10 cellular contexts compared by ENCODE assay signal in genomic region chr6:8180327-8181161, GRCh38.
DNase-seq lines count a peak whose midpoint lies in the region; ATAC-seq, FAIRE-seq and TF ChIP-seq lines count a peak whose summit lies in the region.
"Had no signal": no experiment of that assay in that cellular context is flagged by ENCODE, and none has a peak within 500 bp of the region (broad histone marks: within the 10 kb centered on the region; RNA-seq: fewer than 3 reads in every experiment).

No MANE protein-coding gene starts in this region.

- BruUV-seq in HepG2 (replicated peaks; lab: Mats Ljungman, UMichigan), result no TSS peak

- no peak for FAIRE-seq in HepG2 (lab: Jason Lieb, UNC)

- intact Hi-C loops in HepG2 (cut with micrococcal nuclease; ENCODE audit: unreplicated experiment), result no loop called here

- no peak overlapping the region for H3K9ac ChIP-seq in HepG2 (ENCODE audit: insufficient read depth, low read depth, low read length)

- TF ChIP-seq EP300 in HepG2 (IDR thresholded peaks at IDR 0.05; ENCODE audit: low read depth in 2 of 2, low read length in 2 of 2) (no peak), HepG2 (CRISPR knock-in tag; IDR thresholded peaks at IDR 0.05; ENCODE audit: borderline replicate concordance) (no peak)

- H4K20me1 ChIP-seq in HepG2 (ENCODE audit: insufficient read depth, low read length), result no peaks in the 10 kb centered on the region

- 48% methylated on average over 11 of the region's 11 CpGs for WGBS in HepG2 (ENCODE audit: low lambda C conversion rate)

- POLR2A ChIA-PET in HepG2 (lab: Yijun Ruan, JAX), result no interaction called here

- H3K4me1 ChIP-seq in SJCRH30, result peaks cover 38% of the 10 kb centered on the region
- H3K4me1 ChIP-seq in HepG2 (ENCODE audit: insufficient read depth, low read length), result no peaks in the 10 kb centered on the region

- H3K27ac ChIP-seq in SJCRH30 (peak overlapping the region; percentile 60), HepG2 (ENCODE audit: extremely low read length, insufficient read depth, low read length) (no peak overlapping the region)
- H3K27ac ChIP-seq: HL-60 had no signal

- H3K36me3 ChIP-seq in SJCRH30, result no peaks in the 10 kb centered on the region
- H3K36me3 ChIP-seq in HepG2 (replicated peaks in 1 of 2; ENCODE audit: control insufficient read depth in 1 of 2, insufficient read depth in 2 of 2, low read length in 2 of 2), result no peaks in the 10 kb centered on the region

- CTCF ChIA-PET in HepG2 (lab: Yijun Ruan, JAX; ENCODE audit: low intra/inter-chr PET ratio, low total read pairs), result no interaction called here

- ATAC-seq in HepG2 (no peak), GM21528 (IDR thresholded peaks at IDR 0.05; ENCODE audit: low FRiP score, unreplicated experiment) (no peak)

- H3K4me3 ChIP-seq in SJCRH30 (peak overlapping the region; percentile 23), fibroblast of pulmonary artery (replicated peaks; ENCODE audit: low read depth, low read length) (no peak overlapping the region), skeletal muscle cell (ENCODE audit: low read depth, low read length) (no peak overlapping the region), HepG2 (replicated peaks in 1 of 3; ENCODE audit: insufficient read depth in 1 of 3, low read depth in 2 of 3, low read length in 3 of 3) (no peak overlapping the region)

- no peak for TF ChIP-seq RAD21 in HepG2 (CRISPR knock-in tag; IDR thresholded peaks at IDR 0.05)

- in situ Hi-C loops in HepG2 (cut with HindIII; ENCODE audit: extremely low pct_ligation_motif_present, low pct_unique_long_range_greater_than_20kb) (no loop called here), GM13977 (cut with MboI; ENCODE audit: low pct_unique_long_range_greater_than_20kb, low sequenced_read_pairs, unreplicated experiment) (no loop called here)

- H3K9me3 ChIP-seq in SJCRH30 (replicated peaks), result no peaks in the 10 kb centered on the region
- H3K9me3 ChIP-seq in HepG2 (ENCODE audit: low read length), result no peaks in the 10 kb centered on the region

- no peak overlapping the region for H2AFZ ChIP-seq in HepG2 (ENCODE audit: low read length)

- H3K4me2 ChIP-seq in HepG2 (ENCODE audit: low read depth, low read length), result no peak overlapping the region

- no peak for TF ChIP-seq POLR2A in HepG2 (IDR thresholded peaks at IDR 0.05; ENCODE audit: insufficient read depth in 1 of 2, low read depth in 2 of 2, low read length in 2 of 2)

- H3K27me3 ChIP-seq in SJCRH30 (no peaks in the 10 kb centered on the region), HepG2 (ENCODE audit: control insufficient read depth in 1 of 2, insufficient read depth in 2 of 2, low read length in 2 of 2) (0 out of 5 replicates have a peak, but pooled peaks cover 0 to 6% of the 10 kb centered on the region in 2 experiments)

- peak; percentile 18 for DNase-seq in H4 (ENCODE audit: low spot score)
- peak; percentile 48 to 60 for DNase-seq in SJCRH30
- peak; percentile 64 for DNase-seq in fibroblast of pulmonary artery (ENCODE audit: low read depth)
- DNase-seq in skeletal muscle cell (ENCODE audit: low read depth), result peak; percentile 55
- DNase-seq in HepG2 (ENCODE audit: low spot score), result no peak
- DNase-seq in DMS 273 treated with DMSO at 0.1 percent for 48 hours (lab: John Stamatoyannopoulos, UW), result no peak
- DNase-seq in GM13977 (ENCODE audit: low spot score), result no peak
- DNase-seq: activated naive CD4-positive, alpha-beta T cell treated with anti-CD3 and anti-CD28 coated beads for 36 hours had no signal

- no peaks in the 10 kb centered on the region for H3K79me2 ChIP-seq in HepG2 (ENCODE audit: insufficient read depth, low read length)

- no peak for TF ChIP-seq CTCF in fibroblast of pulmonary artery (IDR thresholded peaks at IDR 0.05; ENCODE audit: low read length, missing control alignments)
- no peak for TF ChIP-seq CTCF in HepG2 (CRISPR knock-in tag; IDR thresholded peaks at IDR 0.05)
- no peak for TF ChIP-seq CTCF in GM13977 (IDR thresholded peaks at IDR 0.05; ENCODE audit: extremely low read depth, insufficient read depth, missing control alignments)

TF ChIP-seq in HepG2, 621 proteins besides CTCF, POLR2A, EP300 and RAD21:
- TF ChIP-seq ZNF430 (CRISPR knock-in tag; IDR thresholded peaks at IDR 0.05), result no peak
- no peak for TF ChIP-seq SPEN (CRISPR knock-in tag; IDR thresholded peaks at IDR 0.05; ENCODE audit: low read depth)
- TF ChIP-seq ZNF431 (CRISPR knock-in tag; IDR thresholded peaks at IDR 0.05; ENCODE audit: borderline replicate concordance, low read depth), result no peak
- TF ChIP-seq ZNF326 (CRISPR knock-in tag; IDR thresholded peaks at IDR 0.05; ENCODE audit: borderline replicate concordance), result no peak
- TF ChIP-seq ZNF432 (CRISPR knock-in tag; IDR thresholded peaks at IDR 0.05; ENCODE audit: borderline replicate concordance), result no peak
- no peak for TF ChIP-seq ZNF138 (CRISPR knock-in tag; IDR thresholded peaks at IDR 0.05; ENCODE audit: low read depth)
TF ChIP-seq in HepG2: peak in this region for 0.

Comparison
In these comparisons a context has a peak if more than half of its experiments do, and no peak if none do; other contexts are left out.
1. DNase-seq: peak in H4 (single experiment), SJCRH30 (2 of 2), fibroblast of pulmonary artery (single experiment) and skeletal muscle cell (single experiment); none in HepG2 (single experiment), DMS 273 treated with DMSO at 0.1 percent for 48 hours (single experiment) and GM13977 (single experiment).